In the genomic region with DNA sequence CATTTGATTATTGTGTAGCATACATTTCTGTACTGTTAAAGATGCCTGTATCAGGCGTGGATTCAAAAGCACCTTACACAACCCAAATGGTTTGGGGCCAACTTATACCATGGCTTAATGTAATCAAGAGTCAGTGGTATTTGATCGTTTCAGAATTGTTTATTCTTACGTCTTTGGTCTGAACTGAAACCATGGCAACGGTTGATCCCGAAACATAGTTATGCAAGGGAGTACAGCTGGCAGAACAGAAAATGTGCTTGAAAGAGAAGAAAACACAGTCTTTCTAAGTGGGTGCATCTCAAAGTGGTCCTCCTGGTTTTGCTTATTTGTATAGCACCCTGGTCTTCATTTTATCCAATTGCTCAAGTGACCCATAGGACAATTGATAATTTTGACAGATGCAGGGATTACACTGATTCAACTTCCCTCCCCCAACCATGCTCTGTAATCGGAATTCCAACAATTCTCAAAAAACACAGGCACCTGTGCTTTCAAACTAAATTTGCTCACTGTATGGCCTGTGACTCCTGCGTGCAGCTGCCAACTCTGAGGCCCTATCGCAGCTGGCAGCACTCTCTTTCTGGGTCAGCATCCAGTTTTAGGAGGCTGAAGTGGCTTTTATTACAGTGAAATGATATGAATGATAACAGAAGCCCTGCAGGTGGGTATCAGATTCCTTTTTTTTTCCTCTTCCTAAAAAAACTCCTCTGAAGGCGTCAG, we compare ENCODE assay signal across 15 cellular contexts.
DNase-seq lines count a peak whose midpoint lies in the region; FAIRE-seq and TF ChIP-seq lines count a peak whose summit lies in the region.
"Had no signal": no experiment of that assay in that cellular context is flagged by ENCODE, and none has a peak within 500 bp of the region (broad histone marks: within the 10 kb centered on the region; RNA-seq: fewer than 3 reads in every experiment).

No MANE protein-coding gene starts in this region.

- CTCF ChIA-PET in CD8-positive, alpha-beta memory T cell (lab: Charles Lee): no interaction called here

- no peak overlapping the region for H3K4me3 ChIP-seq in astrocyte (ENCODE audit: insufficient read depth, low read depth, low read length)
- no peak overlapping the region for H3K4me3 ChIP-seq in CD8-positive, alpha-beta memory T cell (ENCODE audit: low read length)
- no peak overlapping the region for H3K4me3 ChIP-seq in GM23248
- no peak overlapping the region for H3K4me3 ChIP-seq in MG63

- H3K9me3 Mint-ChIP-seq in astrocyte (ENCODE audit: unreplicated experiment): peaks cover 7% of the 10 kb centered on the region
- H3K9me3 Mint-ChIP-seq in CD8-positive, alpha-beta memory T cell: peaks cover 0 to 6% (median 0%) of the 10 kb centered on the region in 5 donors

- H4K20me1 ChIP-seq in astrocyte (ENCODE audit: insufficient read depth, low read length): no peaks in the 10 kb centered on the region
- no peaks in the 10 kb centered on the region for H4K20me1 ChIP-seq in GM23248 (ENCODE audit: insufficient read depth)

- POLR2A ChIA-PET in CD8-positive, alpha-beta memory T cell (lab: Charles Lee): no interaction called here

- no peak for FAIRE-seq in astrocyte (lab: Jason Lieb, UNC)

- TF ChIP-seq CTCF in astrocyte (IDR thresholded peaks at IDR 0.05; ENCODE audit: insufficient read depth, low read depth, low read length): no peak

- H3K36me3 ChIP-seq in astrocyte (ENCODE audit: insufficient read depth, low read length): no peaks in the 10 kb centered on the region
- no peaks in the 10 kb centered on the region for H3K36me3 ChIP-seq in CD8-positive, alpha-beta memory T cell (ENCODE audit: insufficient read depth, low read length)
- no peaks in the 10 kb centered on the region; the same call in 1 of the 2 replicates for H3K36me3 ChIP-seq in GM23248 (ENCODE audit: low read depth)
- H3K36me3 ChIP-seq in MG63: no peaks in the 10 kb centered on the region
- H3K36me3 ChIP-seq: brain microvascular endothelial cell had no signal

- WGBS in GM23248 (ENCODE audit: low coverage in 1 of 2, low lambda C conversion rate in 2 of 2, missing lambda C conversion rate in 2 of 2), 2 experiments: 65 to 66% methylated on average over 9 of the region's 9 CpGs

- in situ Hi-C loops in GM23248 (cut with MboI): no loop called here

- no peaks in the 10 kb centered on the region for H3K4me1 ChIP-seq in astrocyte (ENCODE audit: insufficient read depth, low read length)
- H3K4me1 ChIP-seq in CD8-positive, alpha-beta memory T cell (ENCODE audit: insufficient read depth, low read length): no peaks in the 10 kb centered on the region
- H3K4me1 ChIP-seq in GM23248 (ENCODE audit: insufficient read depth): no peaks in the 10 kb centered on the region

- no peak overlapping the region for H3K4me3 Mint-ChIP-seq in astrocyte (ENCODE audit: unreplicated experiment)
- no peak overlapping the region for H3K4me3 Mint-ChIP-seq in CD8-positive, alpha-beta memory T cell
- H3K4me3 Mint-ChIP-seq: B cell, WTC11 had no signal

- no peaks in the 10 kb centered on the region for H3K9me2 ChIP-seq in GM23248 (ENCODE audit: insufficient read depth)
- H3K9me2 ChIP-seq: SK-N-SH had no signal

- H3K27me3 ChIP-seq in astrocyte (ENCODE audit: insufficient read depth, low read length) (no peaks in the 10 kb centered on the region), GM23248 (replicated peaks; ENCODE audit: insufficient read depth) (no peaks in the 10 kb centered on the region), MG63 (no peaks in the 10 kb centered on the region)
- no peaks in the 10 kb centered on the region for H3K27me3 ChIP-seq in CD8-positive, alpha-beta memory T cell (ENCODE audit: insufficient read depth, low read length, poor library complexity, severe bottlenecking)
- H3K27me3 ChIP-seq: brain microvascular endothelial cell had no signal

- peaks cover 9% of the 10 kb centered on the region for H3K36me3 Mint-ChIP-seq in astrocyte (ENCODE audit: low read depth, unreplicated experiment)
- H3K36me3 Mint-ChIP-seq in CD8-positive, alpha-beta memory T cell: peaks cover 0 to 16% (median 0%) of the 10 kb centered on the region in 3 donors

- H3F3A ChIP-seq in GM23248 (ENCODE audit: insufficient read depth): no peaks in the 10 kb centered on the region

- H3K27ac Mint-ChIP-seq in astrocyte (ENCODE audit: unreplicated experiment): no peak overlapping the region
- no peak overlapping the region for H3K27ac Mint-ChIP-seq in CD8-positive, alpha-beta memory T cell
- H3K27ac Mint-ChIP-seq: B cell, WTC11 had no signal

- H3K9me3 ChIP-seq in astrocyte (ENCODE audit: insufficient read depth, low read depth, low read length): no peaks in the 10 kb centered on the region
- H3K9me3 ChIP-seq in CD8-positive, alpha-beta memory T cell (ENCODE audit: low read length): no peaks in the 10 kb centered on the region
- H3K9me3 ChIP-seq in GM23248 (ENCODE audit: low read depth): no peaks in the 10 kb centered on the region
- no peaks in the 10 kb centered on the region for H3K9me3 ChIP-seq in MG63

- H3K27me3 Mint-ChIP-seq in astrocyte (ENCODE audit: low read depth, unreplicated experiment): no peaks in the 10 kb centered on the region
- H3K27me3 Mint-ChIP-seq in CD8-positive, alpha-beta memory T cell: peaks cover 0 to 6% of the 10 kb centered on the region in 2 donors
- H3K27me3 Mint-ChIP-seq: B cell had no signal

- peak; percentile 49 for DNase-seq in AG08396 (ENCODE audit: low spot score)
- DNase-seq in NCI-H1092 (lab: John Stamatoyannopoulos, UW): peak; percentile 85
- DNase-seq in astrocyte (ENCODE audit: low read depth): peak; percentile 8
- peak; percentile 41 for DNase-seq in left kidney (ENCODE audit: low read depth, low spot score)
- DNase-seq in CD8-positive, alpha-beta memory T cell: no peak
- DNase-seq in activated CD4-positive, alpha-beta T cell treated with anti-CD3 and anti-CD28 coated beads for 1 hour: no peak
- no peak for DNase-seq in GM23248
- no peak for DNase-seq in MG63
- DNase-seq: brain microvascular endothelial cell; NK-92 treated with Interleukin-12 subunit alpha and Interleukin-12 subunit beta, amount 100 ng/mL, for 24 hours; SK-N-SH; stimulated activated CD4-positive, alpha-beta T cell treated with anti-CD3 and anti-CD28 coated beads, Interleukin-4, amount 100 ng/mL, for 24 hours; stimulated activated naive CD4-positive, alpha-beta T cell treated with Interleukin-2 at 50 U/mL for 16 hours had no signal

- no peaks in the 10 kb centered on the region for H3K4me1 Mint-ChIP-seq in astrocyte (ENCODE audit: low read depth, unreplicated experiment)
- no peaks in the 10 kb centered on the region for H3K4me1 Mint-ChIP-seq in CD8-positive, alpha-beta memory T cell
- H3K4me1 Mint-ChIP-seq: B cell had no signal

- H3K9ac ChIP-seq in astrocyte (ENCODE audit: low read length) (no peak overlapping the region), GM23248 (no peak overlapping the region)
- H3K9ac ChIP-seq: SK-N-SH had no signal

- H3K79me2 ChIP-seq in astrocyte (ENCODE audit: insufficient read depth, low read length): no peaks in the 10 kb centered on the region
- H3K79me2 ChIP-seq in GM23248 (ENCODE audit: insufficient read depth): no peaks in the 10 kb centered on the region

- H3K4me2 ChIP-seq in astrocyte (ENCODE audit: low read length) (no peak overlapping the region), GM23248 (ENCODE audit: unreplicated experiment) (no peak overlapping the region)
- H3K4me2 ChIP-seq: SK-N-SH had no signal

- no peak overlapping the region for H3K27ac ChIP-seq in astrocyte (ENCODE audit: low read depth, low read length)
- H3K27ac ChIP-seq in CD8-positive, alpha-beta memory T cell (ENCODE audit: low read depth, low read length): no peak overlapping the region
- no peak overlapping the region for H3K27ac ChIP-seq in GM23248
- H3K27ac ChIP-seq: brain microvascular endothelial cell had no signal

- no peak overlapping the region for H2AFZ ChIP-seq in astrocyte (ENCODE audit: low read depth, low read length)
- H2AFZ ChIP-seq in GM23248: no peak overlapping the region

Comparison
In these comparisons a context has a peak if more than half of its experiments do, and no peak if none do; other contexts are left out.
1. DNase-seq: peak in AG08396 (single experiment), NCI-H1092 (single experiment), astrocyte (single experiment) and left kidney (single experiment); none in CD8-positive, alpha-beta memory T cell (0 of 5), activated CD4-positive, alpha-beta T cell treated with anti-CD3 and anti-CD28 coated beads for 1 hour (single experiment), GM23248 (single experiment) and MG63 (single experiment).